Comparison of ENCODE assay signal across 18 cellular contexts in the genomic region with DNA sequence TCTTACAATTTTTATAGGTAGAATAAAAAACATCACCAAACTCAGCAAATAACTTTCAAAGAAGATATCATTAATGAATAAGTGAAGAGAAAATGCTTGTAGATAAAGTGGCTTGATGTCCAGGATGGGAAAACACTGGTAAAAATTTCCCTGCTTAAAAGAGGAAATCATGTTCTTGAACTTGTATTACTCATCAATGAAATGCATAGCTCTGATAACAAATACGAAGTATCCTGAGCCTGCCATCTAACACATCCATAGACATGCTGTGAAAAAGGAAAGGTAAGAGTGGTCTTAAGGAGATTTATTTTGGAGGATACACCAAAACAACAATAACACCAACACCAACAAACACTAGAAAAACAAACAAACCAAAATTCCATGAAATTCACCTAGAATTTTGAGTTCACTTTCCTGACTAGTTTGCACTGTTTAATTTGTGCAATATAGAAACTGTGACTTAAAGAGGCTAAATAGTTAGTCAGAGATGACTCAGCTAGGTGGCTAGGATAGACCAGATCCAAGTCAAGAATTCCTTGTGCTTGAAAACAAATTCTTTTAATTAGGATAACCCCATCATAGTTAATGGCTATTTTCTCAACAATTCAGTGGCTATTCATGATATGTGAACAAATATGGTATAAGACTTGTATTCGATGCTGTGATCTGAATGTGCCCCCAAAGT.
A peak's percentile ranks its signal among the peaks of the same experiment; 100 is the strongest.
DNase-seq lines count a peak whose midpoint lies in the region; ATAC-seq, FAIRE-seq and TF ChIP-seq lines count a peak whose summit lies in the region.
"Had no signal": no experiment of that assay in that cellular context is flagged by ENCODE, and none has a peak within 500 bp of the region (broad histone marks: within the 10 kb centered on the region; RNA-seq: fewer than 3 reads in every experiment).

No MANE protein-coding gene starts in this region.

- H3K9me3 ChIP-seq in A549, result no peaks in the 10 kb centered on the region
- H3K9me3 ChIP-seq in HCT116 (ENCODE audit: control insufficient read depth in 1 of 2, insufficient read depth in 1 of 2, low read depth in 1 of 2, low read length in 2 of 2), result no peaks in the 10 kb centered on the region
- H3K9me3 ChIP-seq: pancreas had no signal

- peaks cover 35% of the 10 kb centered on the region for H3K4me1 ChIP-seq in A549
- H3K4me1 ChIP-seq in HCT116 (ENCODE audit: control insufficient read depth in 1 of 2, insufficient read depth in 2 of 2, low read length in 2 of 2), result peaks cover 0 to 22% of the 10 kb centered on the region in 2 experiments; a peak in 2 of 4 replicates
- H3K4me1 ChIP-seq: pancreas had no signal

- H3K27me3 ChIP-seq in HCT116 (ENCODE audit: insufficient read depth, low read length), result no peaks in the 10 kb centered on the region
- H3K27me3 ChIP-seq: pancreas had no signal

- peak overlapping the region; percentile 57 for H2AFZ ChIP-seq in HCT116 (ENCODE audit: low read depth, low read length, poor library complexity, severe bottlenecking)

- TF ChIP-seq EP300 in A549 (IDR thresholded peaks at IDR 0.05), result no peak

- CTCF ChIA-PET in A549 (lab: Yijun Ruan, JAX) (no interaction called here), HCT116 (lab: Charles Lee) (no interaction called here)

- no peak overlapping the region for H3K9ac ChIP-seq in HCT116 (ENCODE audit: low read length)

- WGBS in A549 (ENCODE audit: missing lambda C conversion rate), result 15% methylated on average over 2 of the region's 2 CpGs

- RAD21 ChIA-PET in HCT116 (lab: Charles Lee; ENCODE audit: low non-redundant PET in 1 of 2, low total read pairs in 2 of 2, uncharacterized antibody in 2 of 2, unreplicated experiment in 2 of 2), result no interaction called here

- H3K79me2 ChIP-seq in HCT116 (ENCODE audit: insufficient read depth, low read length), result no peaks in the 10 kb centered on the region

- TF ChIP-seq POLR2A in A549 (IDR thresholded peaks at IDR 0.05; ENCODE audit: low read length) (no peak), HCT116 (IDR thresholded peaks at IDR 0.05; ENCODE audit: borderline replicate concordance, extremely low read depth, insufficient read depth, insufficient read length) (no peak)

- DNase-seq in A549 (ENCODE audit: low read depth in 1 of 2, low spot score in 1 of 2) (no peak), HCT116 (ENCODE audit: low read depth, low spot score) (peak; percentile 6), amniotic epithelial cell (ENCODE audit: low read depth) (peak; percentile 52), fibroblast of the aortic adventitia (ENCODE audit: low read depth) (peak; percentile 57), amygdala (lab: John Stamatoyannopoulos, UW) (no peak), 8988T (no peak)
- DNase-seq: activated CD4-positive, alpha-beta T cell treated with anti-CD3 and anti-CD28 coated beads, Interleukin-2, amount 10 ng/mL, durations not matched to agents 7 days and 5 days; activated T-cell treated with anti-CD3 and anti-CD28 coated beads, Interleukin-2, amount 50 U/mL, for 4 hours; COR-L47; glutamatergic neuron; kidney glomerular epithelial cell; NCI-H2029; pancreas; T-helper 17 cell had no signal

- POLR2A ChIA-PET in A549 (lab: Yijun Ruan, JAX), result no interaction called here
- POLR2A ChIA-PET in HCT116 (lab: Charles Lee), result no interaction called here

- intact Hi-C loops in HCT116 (cut with micrococcal nuclease), result no loop called here

- H3K27ac ChIP-seq in A549, result peak overlapping the region in 1 of 2 experiments; percentile 65; a peak in 2 of 6 replicates
- no peak overlapping the region for H3K27ac ChIP-seq in HCT116 (ENCODE audit: low read depth, low read length)
- H3K27ac ChIP-seq: pancreas had no signal

- FAIRE-seq in A549 (lab: Jason Lieb, UNC), result peak; percentile 59
- FAIRE-seq: H1, pancreas had no signal

- no peaks in the 10 kb centered on the region for H4K20me1 ChIP-seq in HCT116 (ENCODE audit: insufficient read depth)

- TF ChIP-seq CTCF in A549 (IDR thresholded peaks at IDR 0.05) (no peak), HCT116 (IDR thresholded peaks at IDR 0.05 in 2 of 3, conservative IDR thresholded peaks at IDR 0.05 in 1 of 3; ENCODE audit: borderline replicate concordance in 1 of 3, insufficient read depth in 1 of 3, low read depth in 2 of 3, low read length in 2 of 3) (no peak), fibroblast of the aortic adventitia (IDR thresholded peaks at IDR 0.05; ENCODE audit: insufficient read depth, low read length) (no peak)

- no TSS peak for BruUV-seq in HCT116 (replicated peaks; lab: Mats Ljungman, UMichigan)

- ATAC-seq in A549, result peak; percentile 37 to 51; a peak in 1 of 6 replicates
- ATAC-seq in HCT116, result no peak
- ATAC-seq in HG03460 (IDR thresholded peaks at IDR 0.05; ENCODE audit: unreplicated experiment), result no peak
- ATAC-seq in HG02623 (IDR thresholded peaks at IDR 0.05; ENCODE audit: unreplicated experiment), result no peak
- ATAC-seq: activated T-cell treated with anti-CD3 and anti-CD28 coated beads, Interleukin-2, amount 50 U/mL, for 4 hours; pancreas; Right ventricle myocardium inferior; T-helper 17 cell had no signal

- H3K4me3 ChIP-seq in A549 (no peak overlapping the region), HCT116 (replicated peaks in 1 of 2; ENCODE audit: low read depth in 1 of 2, low read length in 2 of 2) (no peak overlapping the region), fibroblast of the aortic adventitia (ENCODE audit: low read depth, low read length) (no peak overlapping the region)
- H3K4me3 ChIP-seq: pancreas had no signal

- TF ChIP-seq RAD21 in A549 (conservative IDR thresholded peaks at IDR 0.05 in 1 of 2, IDR thresholded peaks at IDR 0.05 in 1 of 2), result no peak
- TF ChIP-seq RAD21 in HCT116 (IDR thresholded peaks at IDR 0.05; ENCODE audit: low read depth), result no peak

- H3K36me3 ChIP-seq in HCT116 (ENCODE audit: control insufficient read depth in 1 of 2, insufficient read depth in 2 of 2, low read length in 2 of 2), result no peaks in the 10 kb centered on the region
- H3K36me3 ChIP-seq: pancreas had no signal

- peak overlapping the region; percentile 59 for H3K4me2 ChIP-seq in A549
- H3K4me2 ChIP-seq in HCT116 (ENCODE audit: low read length), result peak overlapping the region; percentile 18

- no peaks in the 10 kb centered on the region for H3K9me2 ChIP-seq in HCT116 (ENCODE audit: insufficient read depth)

TF ChIP-seq in A549, 52 proteins besides CTCF, POLR2A, EP300 and RAD21 (continues in another document):
- peak in 1 of 2 experiments; percentile 42; a peak in 2 of 4 replicates for TF ChIP-seq CEBPB (IDR thresholded peaks at IDR 0.05)
- TF ChIP-seq E2F6 (IDR thresholded peaks at IDR 0.05; ENCODE audit: borderline replicate concordance, low read depth), result no peak
- TF ChIP-seq SMC3 (IDR thresholded peaks at IDR 0.05), result no peak
- TF ChIP-seq RFX5 (IDR thresholded peaks at IDR 0.05), result no peak
- TF ChIP-seq FOXS1 (CRISPR knock-in tag; IDR thresholded peaks at IDR 0.05), result no peak
- TF ChIP-seq ZFP36 (IDR thresholded peaks at IDR 0.05; ENCODE audit: borderline replicate concordance, partially characterized antibody), result no peak
- 0 out of 2 replicates have a peak, but pooled peaks have one; percentile 28 for TF ChIP-seq JUNB (IDR thresholded peaks at IDR 0.05)
- no peak for TF ChIP-seq ELK1 (IDR thresholded peaks at IDR 0.05; ENCODE audit: low read depth, low read length)
- TF ChIP-seq FOSL2 (IDR thresholded peaks at IDR 0.05), result no peak
- peak; percentile 47 for TF ChIP-seq FOSL2 (CRISPR knock-in tag; IDR thresholded peaks at IDR 0.05)
- TF ChIP-seq HOXA7 (CRISPR knock-in tag; IDR thresholded peaks at IDR 0.05), result no peak

TF ChIP-seq in HCT116, 20 proteins besides CTCF, POLR2A, EP300 and RAD21:
- TF ChIP-seq SP1 (IDR thresholded peaks at IDR 0.05; ENCODE audit: low read depth) (no peak), JUND (IDR thresholded peaks at IDR 0.05) (0 out of 2 replicates have a peak, but pooled peaks have one; percentile 8), FOSL1 (IDR thresholded peaks at IDR 0.05; ENCODE audit: low read depth) (peak; percentile 11; the same call in 1 of the 2 replicates)

Comparison
In these comparisons a context has a peak if more than half of its experiments do, and no peak if none do; other contexts are left out.
1. ATAC-seq: peak in A549 (2 of 2); none in HCT116 (single experiment), HG03460 (single experiment) and HG02623 (single experiment).
2. DNase-seq: peak in HCT116 (single experiment), amniotic epithelial cell (single experiment) and fibroblast of the aortic adventitia (single experiment); none in A549 (0 of 2), amygdala (0 of 56) and 8988T (single experiment).